ENCODE assay signal across 19 cellular contexts in the genomic region with DNA sequence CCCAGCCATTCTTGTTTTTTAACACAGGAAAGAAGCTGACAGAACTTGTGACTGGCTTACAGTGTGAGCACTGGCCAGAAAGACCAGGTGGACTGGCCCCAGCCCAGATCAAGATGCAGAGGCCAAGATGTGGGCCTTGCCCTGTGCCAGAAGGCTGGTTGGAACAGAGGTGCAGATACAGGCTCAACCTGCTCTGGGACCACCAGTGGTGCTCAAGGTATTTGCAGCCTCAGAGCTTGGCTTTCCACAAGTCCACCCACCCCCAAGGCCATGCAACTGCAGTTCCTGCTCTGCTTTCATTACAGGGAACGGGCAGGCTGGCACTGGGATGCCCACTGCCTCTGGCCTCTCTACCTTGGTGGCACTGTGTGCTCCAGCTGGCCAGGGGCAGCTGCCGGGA. TPM values are rescaled to one million over a fixed set of nuclear protein-coding genes. Genes with fewer than 3 reads are reported as not detected.
DNase-seq lines count a peak whose midpoint lies in the region; ATAC-seq and TF ChIP-seq lines count a peak whose summit lies in the region.
"Had no signal": no experiment of that assay in that cellular context is flagged by ENCODE, and none has a peak within 500 bp of the region (broad histone marks: within the 10 kb centered on the region; RNA-seq: fewer than 3 reads in every experiment).

No MANE protein-coding gene starts in this region.

- DNase-seq in activated T-cell treated with anti-CD3 and anti-CD28 coated beads, Interleukin-2, amount 50 U/mL, for 24 hours = no peak
- no peak for DNase-seq in activated T-cell treated with anti-CD3 and anti-CD28 coated beads, Interleukin-2, amount 50 U/mL, for 48 hours
- no peak for DNase-seq in T-helper 17 cell
- peak; percentile 52 for DNase-seq in endodermal cell
- peak; percentile 28 for DNase-seq in stomach
- DNase-seq in NCI-H1417 treated with DMSO at 0.1 percent for 48 hours (lab: John Stamatoyannopoulos, UW) = no peak
- no peak for DNase-seq in GM23248
- no peak for DNase-seq in RPMI8226
- DNase-seq: Calu3, DMS79 treated with DMSO at 0.1 percent for 48 hours, GF-D8, GOT3, KBM-7, NCI-H1092, NCI-H1694, NCI-H2107, NCI-H345, NCI-H526 treated with DMSO at 0.1 percent for 48 hours had no signal

- H3K9ac ChIP-seq in endodermal cell (ENCODE audit: extremely low read depth, low read length, poor library complexity, severe bottlenecking) (no peak overlapping the region), GM23248 (no peak overlapping the region)

- H3K9me2 ChIP-seq in GM23248 (ENCODE audit: insufficient read depth) = no peaks in the 10 kb centered on the region

- TF ChIP-seq EP300 in stomach (IDR thresholded peaks at IDR 0.05) = no peak

- no peak overlapping the region for H3K4me2 ChIP-seq in GM23248 (ENCODE audit: unreplicated experiment)

- TF ChIP-seq CTCF in endodermal cell (conservative IDR thresholded peaks at IDR 0.05) (no peak), stomach (IDR thresholded peaks at IDR 0.05) (no peak)

- peak overlapping the region; percentile 84 for H3K27ac Mint-ChIP-seq in activated T-cell treated with anti-CD3 and anti-CD28 coated beads, Interleukin-2, amount 50 U/mL, for 24 hours
- peak overlapping the region; percentile 85 for H3K27ac Mint-ChIP-seq in T-helper 17 cell
- no peak overlapping the region for H3K27ac Mint-ChIP-seq in endodermal cell

- no peak overlapping the region for H3K4me3 Mint-ChIP-seq in activated T-cell treated with anti-CD3 and anti-CD28 coated beads, Interleukin-2, amount 50 U/mL, for 24 hours
- H3K4me3 Mint-ChIP-seq in T-helper 17 cell (no peak overlapping the region), endodermal cell (no peak overlapping the region)

- H3F3A ChIP-seq in GM23248 (ENCODE audit: insufficient read depth) = peaks cover 40% of the 10 kb centered on the region

- H4K20me1 ChIP-seq in GM23248 (ENCODE audit: insufficient read depth) = no peaks in the 10 kb centered on the region

- no peaks in the 10 kb centered on the region for H3K27me3 Mint-ChIP-seq in activated T-cell treated with anti-CD3 and anti-CD28 coated beads, Interleukin-2, amount 50 U/mL, for 24 hours
- H3K27me3 Mint-ChIP-seq in T-helper 17 cell (no peaks in the 10 kb centered on the region), endodermal cell (ENCODE audit: insufficient read depth) (no peaks in the 10 kb centered on the region)

- H3K27me3 ChIP-seq in endodermal cell (ENCODE audit: control insufficient read depth, insufficient read depth, low read length, poor library complexity, severe bottlenecking) (no peaks in the 10 kb centered on the region), stomach (no peaks in the 10 kb centered on the region), GM23248 (replicated peaks; ENCODE audit: insufficient read depth) (no peaks in the 10 kb centered on the region)

- intact Hi-C loops in stomach (cut with DNase I; ENCODE audit: low total_unique reads) = no loop called here

- peaks cover 89% of the 10 kb centered on the region for H3K36me3 ChIP-seq in endodermal cell (ENCODE audit: control insufficient read depth, insufficient read depth, low read length)
- peaks cover 36 to 100% (median 94%) of the 10 kb centered on the region in 4 donors for H3K36me3 ChIP-seq in stomach
- H3K36me3 ChIP-seq in GM23248 (ENCODE audit: low read depth) = peaks cover 85% of the 10 kb centered on the region

- no peak for ATAC-seq in T-helper 17 cell

- H3K27ac ChIP-seq in endodermal cell (ENCODE audit: low read depth, low read length) (no peak overlapping the region), stomach (no peak overlapping the region), GM23248 (no peak overlapping the region)
- H3K27ac ChIP-seq: HL-60 had no signal

- in situ Hi-C loops in GM23248 (cut with MboI) = no loop called here

- H3K36me3 Mint-ChIP-seq in activated T-cell treated with anti-CD3 and anti-CD28 coated beads, Interleukin-2, amount 50 U/mL, for 24 hours (ENCODE audit: low read depth) = peaks cover 91% of the 10 kb centered on the region
- peaks cover 10% of the 10 kb centered on the region for H3K36me3 Mint-ChIP-seq in T-helper 17 cell (ENCODE audit: low read depth)
- peaks cover 63% of the 10 kb centered on the region for H3K36me3 Mint-ChIP-seq in endodermal cell (ENCODE audit: low read depth)

- H3K9me3 Mint-ChIP-seq in activated T-cell treated with anti-CD3 and anti-CD28 coated beads, Interleukin-2, amount 50 U/mL, for 24 hours = no peaks in the 10 kb centered on the region
- H3K9me3 Mint-ChIP-seq in endodermal cell = no peaks in the 10 kb centered on the region

- H3K4me1 ChIP-seq in endodermal cell (ENCODE audit: control insufficient read depth, insufficient read depth, low read length) (peaks cover 6% of the 10 kb centered on the region), stomach (peaks cover 0 to 35% (median 0%) of the 10 kb centered on the region in 4 donors), GM23248 (ENCODE audit: insufficient read depth) (no peaks in the 10 kb centered on the region)

- peaks cover 46% of the 10 kb centered on the region for H3K4me1 Mint-ChIP-seq in activated T-cell treated with anti-CD3 and anti-CD28 coated beads, Interleukin-2, amount 50 U/mL, for 24 hours (ENCODE audit: low read depth)
- H3K4me1 Mint-ChIP-seq in T-helper 17 cell = peaks cover 12% of the 10 kb centered on the region
- peaks cover 17% of the 10 kb centered on the region for H3K4me1 Mint-ChIP-seq in endodermal cell

- peaks cover 97% of the 10 kb centered on the region for H3K79me2 ChIP-seq in GM23248 (ENCODE audit: insufficient read depth)

- no peak overlapping the region for H3K4me3 ChIP-seq in endodermal cell (ENCODE audit: low read length)
- no peak overlapping the region for H3K4me3 ChIP-seq in stomach
- H3K4me3 ChIP-seq in GM23248 = no peak overlapping the region

- H3K9me3 ChIP-seq in T-helper 17 cell (ENCODE audit: control insufficient read depth, low read length, poor library complexity, severe bottlenecking) (no peaks in the 10 kb centered on the region), endodermal cell (ENCODE audit: control insufficient read depth, low read length) (no peaks in the 10 kb centered on the region), stomach (no peaks in the 10 kb centered on the region), GM23248 (ENCODE audit: low read depth) (no peaks in the 10 kb centered on the region)

- WGBS in endodermal cell (ENCODE audit: insufficient coverage in 1 of 2, insufficient read length in 1 of 2), 2 experiments = 97 to 100% methylated on average over 1 to 2 of the region's 2 CpGs
- 88 to 100% (median 99%) methylated on average over 1 to 2 of the region's 2 CpGs for WGBS in stomach, 5 donors
- WGBS in GM23248 (ENCODE audit: low coverage in 1 of 2, low lambda C conversion rate in 2 of 2, missing lambda C conversion rate in 2 of 2), 2 experiments = 96 to 100% methylated on average over 2 of the region's 2 CpGs

- TF ChIP-seq POLR2A in stomach (IDR thresholded peaks at IDR 0.05) = no peak

- H2AFZ ChIP-seq in GM23248 = no peak overlapping the region

RNA-seq across cellular contexts. Expression of a gene that starts 23.3 kb away (rescaled TPM):
- 100 to 1,000 TPM; 122 to 133 TPM for total RNA-seq in T-helper 17 cell
- 10 to 100 TPM; 40.5 to 46.0 TPM for total RNA-seq in endodermal cell
- polyA plus RNA-seq in endodermal cell (2013, experiment 1 of 2) = 29.1 TPM
- polyA plus RNA-seq in endodermal cell (2013, experiment 2 of 2) = 32.8 TPM
- 100 to 1,000 TPM; 110 to 574 (median 155) TPM for total RNA-seq in stomach
- polyA plus RNA-seq in stomach = 10 to 100 TPM in 1 of 3 donors, 1 to 10 TPM in 2; 4.9 to 24.3 (median 6.2) TPM
- 13.4 and 15.1 TPM in 2 replicates for total RNA-seq in GM23248 (2014; rRNA removed; shearing (Covaris generic))
- polyA plus RNA-seq in GM23248 (2016; fragmentation: Nextera tagmentation; extraction: Ambion mirVana) = 25.4 and 27.0 TPM in 2 replicates

RNA-seq across cellular contexts. Expression of a gene that starts 23.8 kb away (rescaled TPM):
- 10 to 100 TPM; 13.1 to 14.9 TPM for total RNA-seq in T-helper 17 cell
- total RNA-seq in endodermal cell = 1 to 10 TPM; 7.2 to 9.3 TPM
- polyA plus RNA-seq in endodermal cell (2013, experiment 1 of 2) = 14.7 TPM
- 12.4 TPM for polyA plus RNA-seq in endodermal cell (2013, experiment 2 of 2)
- total RNA-seq in stomach = 1 to 10 TPM in 3 of 5 donors, under 1 TPM in 1, not detected in 1; 0.87 to 4.3 (median 3.0) TPM
- polyA plus RNA-seq in stomach = 1 to 10 TPM in 2 of 3 donors, under 1 TPM in 1; 0.87 to 3.8 (median 1.8) TPM
- 8.0 and 10.3 TPM in 2 replicates for total RNA-seq in GM23248 (2014; rRNA removed; shearing (Covaris generic))
- polyA plus RNA-seq in GM23248 (2016; fragmentation: Nextera tagmentation; extraction: Ambion mirVana) = 5.0 and 7.0 TPM in 2 replicates

RNA-seq across cellular contexts. Expression of a gene that starts 45.6 kb away (rescaled TPM):
- 10 to 100 TPM; 11.8 to 12.3 TPM for total RNA-seq in T-helper 17 cell
- total RNA-seq in endodermal cell = 10 to 100 TPM; 12.7 to 15.9 TPM
- polyA plus RNA-seq in endodermal cell (2013, experiment 1 of 2) = 13.4 TPM
- polyA plus RNA-seq in endodermal cell (2013, experiment 2 of 2) = 13.7 TPM
- total RNA-seq in stomach = 10 to 100 TPM in 3 of 5 donors, 1 to 10 TPM in 2; 7.6 to 80.5 (median 11.6) TPM
- 10 to 100 TPM in 2 of 3 donors, 1 to 10 TPM in 1; 8.5 to 11.8 (median 10.7) TPM for polyA plus RNA-seq in stomach
- total RNA-seq in GM23248 (2014; rRNA removed; shearing (Covaris generic)) = 25.8 and 40.5 TPM in 2 replicates
- polyA plus RNA-seq in GM23248 (2016; fragmentation: Nextera tagmentation; extraction: Ambion mirVana) = 16.0 and 18.2 TPM in 2 replicates

Comparison
In these comparisons a context has a peak if more than half of its experiments do, and no peak if none do; other contexts are left out.
1. DNase-seq: peak in endodermal cell (single experiment) and stomach (single experiment); none in activated T-cell treated with anti-CD3 and anti-CD28 coated beads, Interleukin-2, amount 50 U/mL, for 24 hours (single experiment), activated T-cell treated with anti-CD3 and anti-CD28 coated beads, Interleukin-2, amount 50 U/mL, for 48 hours (0 of 2), T-helper 17 cell (0 of 3), NCI-H1417 treated with DMSO at 0.1 percent for 48 hours (single experiment), GM23248 (single experiment) and RPMI8226 (single experiment).